Comparison of ENCODE assay signal across 9 cellular contexts in genomic region chr15:74958908-74959642, GRCh38. TPM values are rescaled to one million over a fixed set of nuclear protein-coding genes. Genes with fewer than 3 reads are reported as not detected.
DNase-seq lines count a peak whose midpoint lies in the region; ATAC-seq and TF ChIP-seq lines count a peak whose summit lies in the region.
"Had no signal": no experiment of that assay in that cellular context is flagged by ENCODE, and none has a peak within 500 bp of the region (broad histone marks: within the 10 kb centered on the region; RNA-seq: fewer than 3 reads in every experiment).

No MANE protein-coding gene starts in this region.

- H3K36me3 Mint-ChIP-seq in naive B cell = no peaks in the 10 kb centered on the region

- peaks cover 19 to 31% (median 30%) of the 10 kb centered on the region in 3 donors for H3K4me1 Mint-ChIP-seq in naive B cell

- no peaks in the 10 kb centered on the region for H3K9me3 Mint-ChIP-seq in naive B cell

- TF ChIP-seq POLR2A in vagina (IDR thresholded peaks at IDR 0.05) = no peak

- peak overlapping the region in 2 of 6 donors; percentile 22 to 38 for H3K27ac Mint-ChIP-seq in naive B cell

- H3K36me3 ChIP-seq in left ventricle myocardium inferior = no peaks in the 10 kb centered on the region
- no peaks in the 10 kb centered on the region for H3K36me3 ChIP-seq in vagina

- ATAC-seq in left ventricle myocardium superior = no peak
- no peak for ATAC-seq in naive B cell (ENCODE audit: low read depth in 2 of 2)
- no peak for ATAC-seq in GM21447 (IDR thresholded peaks at IDR 0.05; ENCODE audit: unreplicated experiment)

- peak overlapping the region; percentile 88 for H3K27ac ChIP-seq in left ventricle myocardium inferior (replicated peaks)
- H3K27ac ChIP-seq in vagina = peak overlapping the region; percentile 81

- H3K4me1 ChIP-seq in left ventricle myocardium inferior (peaks cover 57% of the 10 kb centered on the region), vagina (peaks cover 46% of the 10 kb centered on the region)

- H3K27me3 ChIP-seq in left ventricle myocardium inferior (ENCODE audit: low read depth) (peaks cover 29% of the 10 kb centered on the region), vagina (no peaks in the 10 kb centered on the region)

- peaks cover 46 to 82% (median 60%) of the 10 kb centered on the region in 3 donors for H3K27me3 Mint-ChIP-seq in naive B cell

- H3K4me3 Mint-ChIP-seq in naive B cell = peak overlapping the region; percentile 30 to 77 (median 70)

- intact Hi-C loops in left ventricle myocardium inferior (cut with micrococcal nuclease) = no loop called here
- intact Hi-C loops in left ventricle myocardium superior (cut with micrococcal nuclease) = no loop called here
- intact Hi-C loops in vagina (cut with DNase I) = loop anchor here (5.0 kb wide), 2 partner anchors 177 to 248 kb away; partner anchors contain the start of gene CSK

- DNase-seq in left ventricle myocardium inferior = no peak
- no peak for DNase-seq in left ventricle myocardium superior
- peak; percentile 58 for DNase-seq in ecto neural progenitor cell (ENCODE audit: low spot score)
- no peak for DNase-seq in naive B cell
- no peak for DNase-seq in vagina (ENCODE audit: extremely low spot score in 2 of 2)
- DNase-seq in HCEC 1CT = no peak
- no peak for DNase-seq in stimulated activated CD4-positive, alpha-beta T cell treated with anti-CD3 and anti-CD28 coated beads, Interleukin-4, amount 100 ng/mL, for 4 hours
- DNase-seq: DND-41 had no signal

- TF ChIP-seq CTCF in left ventricle myocardium inferior (IDR thresholded peaks at IDR 0.05; ENCODE audit: borderline replicate concordance) (no peak), vagina (IDR thresholded peaks at IDR 0.05) (no peak)

- H3K9me3 ChIP-seq in left ventricle myocardium inferior (replicated peaks) (no peaks in the 10 kb centered on the region), vagina (no peaks in the 10 kb centered on the region)

- peak overlapping the region; percentile 81 for H3K4me3 ChIP-seq in left ventricle myocardium inferior
- peak overlapping the region; percentile 57 to 68 for H3K4me3 ChIP-seq in vagina

RNA-seq across cellular contexts. Expression of gene RPP25, which starts 2.5 kb away (rescaled TPM):
- total RNA-seq in left ventricle myocardium inferior = 2.4 TPM
- total RNA-seq in left ventricle myocardium superior = 2.3 TPM
- polyA plus RNA-seq in naive B cell (ENCODE audit: low read depth in 6 of 6) = 1 to 10 TPM in 5 of 6 donors, under 1 TPM in 1; 0.92 to 3.6 (median 2.7) TPM
- 11.3 TPM for total RNA-seq in vagina

RNA-seq across cellular contexts. Expression of gene COX5A, which starts 21.2 kb away (rescaled TPM):
- total RNA-seq in left ventricle myocardium inferior (1,257 TPM), left ventricle myocardium superior (1,577 TPM), vagina (123 TPM)
- 100 to 1,000 TPM; 250 to 322 (median 270) TPM for polyA plus RNA-seq in naive B cell (ENCODE audit: low read depth in 6 of 6)

RNA-seq across cellular contexts. Expression of gene SCAMP5, which starts 36.3 kb away (rescaled TPM):
- total RNA-seq in left ventricle myocardium inferior = 3.0 TPM
- total RNA-seq in left ventricle myocardium superior = 2.8 TPM
- polyA plus RNA-seq in naive B cell (ENCODE audit: low read depth in 6 of 6) = not detected
- 6.6 TPM for total RNA-seq in vagina

RNA-seq across cellular contexts. Expression of gene FAM219B, which starts 52.4 kb away (rescaled TPM):
- total RNA-seq in left ventricle myocardium inferior (108 TPM), left ventricle myocardium superior (110 TPM), vagina (51.6 TPM)
- 10 to 100 TPM; 16.7 to 31.4 (median 22.2) TPM for polyA plus RNA-seq in naive B cell (ENCODE audit: low read depth in 6 of 6)

Comparison
In these comparisons a context has a peak if more than half of its experiments do, and no peak if none do; other contexts are left out.
1. RNA of gene COX5A, which starts 21.2 kb away (total RNA-seq): 1,577 TPM in left ventricle myocardium superior (single experiment) and 1,257 TPM in left ventricle myocardium inferior (single experiment); 123 TPM in vagina (single experiment); every median in the first group is over 10 times any median in the second.